In genomic region chr14:57617510-57617909, GRCh38 we compare ENCODE assay signal across 17 cellular contexts.
DNase-seq lines count a peak whose midpoint lies in the region; FAIRE-seq and TF ChIP-seq lines count a peak whose summit lies in the region.
"Had no signal": no experiment of that assay in that cellular context is flagged by ENCODE, and none has a peak within 500 bp of the region (broad histone marks: within the 10 kb centered on the region; RNA-seq: fewer than 3 reads in every experiment).

No MANE protein-coding gene starts in this region.

- TF ChIP-seq CTCF in GM13977 (IDR thresholded peaks at IDR 0.05; ENCODE audit: extremely low read depth, insufficient read depth, missing control alignments) = no peak

- in situ Hi-C loops in ACHN (cut with HindIII; ENCODE audit: low pct_ligation_motif_present, low pct_unique_long_range_greater_than_20kb, low sequenced_read_pairs) (no loop called here), GM13977 (cut with MboI; ENCODE audit: low pct_unique_long_range_greater_than_20kb, low sequenced_read_pairs, unreplicated experiment) (no loop called here)

- H3K9me3 ChIP-seq in NT2/D1 (ENCODE audit: insufficient read depth, low read length) (no peaks in the 10 kb centered on the region), iPS DF 6.9 (ENCODE audit: control insufficient read depth, insufficient read depth, low read length) (no peaks in the 10 kb centered on the region), mesodermal cell (ENCODE audit: control insufficient read depth, low read length) (no peaks in the 10 kb centered on the region)

- H3K36me3 ChIP-seq in NT2/D1 (ENCODE audit: insufficient read depth, insufficient read length, low read length) (no peaks in the 10 kb centered on the region), iPS DF 6.9 (ENCODE audit: control insufficient read depth, insufficient read depth, low read length) (no peaks in the 10 kb centered on the region), mesodermal cell (ENCODE audit: control insufficient read depth, insufficient read depth, low read length) (no peaks in the 10 kb centered on the region)

- H3K4me1 ChIP-seq in NT2/D1 (ENCODE audit: insufficient read depth, insufficient read length) (no peaks in the 10 kb centered on the region), iPS DF 6.9 (ENCODE audit: control insufficient read depth, insufficient read depth, low read length) (no peaks in the 10 kb centered on the region), mesodermal cell (ENCODE audit: control insufficient read depth, insufficient read depth, low read length, poor library complexity, severe bottlenecking) (peaks cover 7% of the 10 kb centered on the region)

- H3K27ac ChIP-seq in iPS DF 6.9 (ENCODE audit: low read length) (no peak overlapping the region), mesodermal cell (ENCODE audit: low read depth, low read length, severe bottlenecking) (peak overlapping the region; percentile 57)
- H3K27ac ChIP-seq: C4-2B, PC-9 had no signal

- WGBS in iPS DF 6.9 (ENCODE audit: insufficient coverage, insufficient read length) = no CpG with 5 or more reads among the region's 1 CpG
- 0 to 11% methylated on average over 1 of the region's 1 CpG for WGBS in mesodermal cell (ENCODE audit: insufficient coverage in 2 of 2), 2 experiments

- H3K4me3 ChIP-seq in NT2/D1 (ENCODE audit: insufficient read length, low read depth) (no peak overlapping the region), iPS DF 6.9 (ENCODE audit: low read length) (no peak overlapping the region), mesodermal cell (ENCODE audit: extremely low read depth, insufficient read depth, low read length, poor library complexity, severe bottlenecking) (no peak overlapping the region)
- H3K4me3 ChIP-seq: PC-9 had no signal

- no peak overlapping the region for H3K9ac ChIP-seq in NT2/D1 (ENCODE audit: insufficient read length, low read depth)

- peak; percentile 20 for DNase-seq in ACHN
- DNase-seq in NT2/D1 (ENCODE audit: low read depth, low spot score) = peak; percentile 47
- DNase-seq in iPS DF 6.9 (ENCODE audit: low read depth, low spot score) = peak; percentile 22
- no peak for DNase-seq in HTR-8/SVneo (ENCODE audit: insufficient read length, low spot score)
- no peak for DNase-seq in NCI-H526 treated with DMSO at 0.1 percent for 48 hours (lab: John Stamatoyannopoulos, UW)
- no peak for DNase-seq in GM13977 (ENCODE audit: low spot score)
- DNase-seq in activated CD8-positive, alpha-beta memory T cell treated with anti-CD3 and anti-CD28 coated beads for 24 hours = no peak
- DNase-seq: MV-4-11; NCI-H1436; NCI-H2081 treated with DMSO at 0.1 percent for 48 hours; NCI-H226; NCI-H526; NK-92 treated with Interleukin-12 subunit alpha and Interleukin-12 subunit beta, amount 100 ng/mL, for 24 hours; PC-9 had no signal

- no peak for FAIRE-seq in HTR-8/SVneo (lab: Jason Lieb, UNC)
- FAIRE-seq: G401.6 had no signal

- H3K27me3 ChIP-seq in NT2/D1 (ENCODE audit: insufficient read depth, insufficient read length) = no peaks in the 10 kb centered on the region
- H3K27me3 ChIP-seq in iPS DF 6.9 (ENCODE audit: control insufficient read depth, insufficient read depth, low read length) = no peaks in the 10 kb centered on the region

Comparison
In these comparisons a context has a peak if more than half of its experiments do, and no peak if none do; other contexts are left out.
1. DNase-seq: peak in ACHN (single experiment), NT2/D1 (single experiment) and iPS DF 6.9 (single experiment); none in HTR-8/SVneo (single experiment), NCI-H526 treated with DMSO at 0.1 percent for 48 hours (single experiment), GM13977 (single experiment) and activated CD8-positive, alpha-beta memory T cell treated with anti-CD3 and anti-CD28 coated beads for 24 hours (single experiment).